In the genomic region with DNA sequence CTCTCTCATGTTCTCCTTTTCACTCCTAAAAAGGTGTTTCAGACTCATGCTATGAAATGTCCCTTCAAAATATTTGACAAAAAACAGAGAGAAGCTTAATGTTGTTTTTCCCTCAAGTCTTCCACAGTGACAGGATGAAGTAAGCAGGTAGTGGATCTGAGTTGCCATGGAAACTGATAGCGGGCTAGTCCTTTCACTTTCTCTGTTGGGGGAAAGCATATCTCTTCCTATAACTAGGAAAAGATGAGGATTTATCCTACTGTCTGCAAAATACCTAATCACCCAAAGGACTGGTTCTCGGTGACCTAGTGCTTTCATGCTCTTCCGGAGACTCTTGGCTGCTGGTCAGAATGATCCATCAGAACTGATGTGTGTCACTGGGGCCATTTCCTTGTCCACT, we compare ENCODE assay signal across 18 cellular contexts.
"Had no signal": no experiment of that assay in that cellular context is flagged by ENCODE, and none has a peak within 500 bp of the region (broad histone marks: within the 10 kb centered on the region; RNA-seq: fewer than 3 reads in every experiment).

No MANE protein-coding gene starts in this region.

- ATAC-seq: activated CD8-positive, alpha-beta T cell treated with anti-CD3 and anti-CD28 coated beads for 36 hours; activated T-cell treated with anti-CD3 and anti-CD28 coated beads, Interleukin-2, amount 50 U/mL, for 4 hours; heart left ventricle; natural killer cell had no signal

- H3K4me3 ChIP-seq: heart left ventricle had no signal

- H3K9me3 Mint-ChIP-seq: immature natural killer cell; natural killer cell; T-helper 1 cell treated with Interleukin-12 subunit alpha and Interleukin-12 subunit beta and Interleukin-4 antibody, amounts not matched to agents 30 μg/mL and 1 μg/mL, for 36 hours; type B pancreatic cell had no signal

- H3K27ac ChIP-seq: heart left ventricle had no signal

- H3K36me3 Mint-ChIP-seq: immature natural killer cell, natural killer cell, type B pancreatic cell had no signal

- DNase-seq: activated CD4-positive, alpha-beta T cell treated with anti-CD3 and anti-CD28 coated beads for 4 hours; activated CD8-positive, alpha-beta T cell treated with anti-CD3 and anti-CD28 coated beads for 36 hours; activated effector memory CD4-positive, alpha-beta T cell treated with Interleukin-2 at 50 U/mL for 16 hours; activated naive CD4-positive, alpha-beta T cell treated with anti-CD3 and anti-CD28 coated beads, Interleukin-2, amount 50 U/mL, for 16 hours; activated T-cell treated with anti-CD3 and anti-CD28 coated beads, Interleukin-2, amount 50 U/mL, for 4 hours; cortex of kidney; effector CD8-positive, alpha-beta T cell; heart left ventricle; immature natural killer cell; mesenchymal stem cell; natural killer cell; posterior cingulate gyrus; stimulated activated CD4-positive, alpha-beta T cell treated with anti-CD3 and anti-CD28 coated beads, Interleukin-4, amount 100 ng/mL, for 24 hours; stimulated activated naive CD4-positive, alpha-beta T cell; substantia nigra had no signal

- H3K4me1 ChIP-seq: heart left ventricle had no signal

- FAIRE-seq: frontal cortex had no signal

- H3K27me3 Mint-ChIP-seq: type B pancreatic cell had no signal

- H3K4me3 Mint-ChIP-seq: activated CD8-positive, alpha-beta T cell treated with anti-CD3 and anti-CD28 coated beads for 36 hours; activated T-cell treated with anti-CD3 and anti-CD28 coated beads, Interleukin-2, amount 50 U/mL, for 4 hours; immature natural killer cell; natural killer cell; T-helper 1 cell treated with Interleukin-12 subunit alpha and Interleukin-12 subunit beta and Interleukin-4 antibody, amounts not matched to agents 30 μg/mL and 1 μg/mL, for 36 hours; type B pancreatic cell had no signal

- H3K4me1 Mint-ChIP-seq: immature natural killer cell, natural killer cell had no signal

- H3K27ac Mint-ChIP-seq: activated CD8-positive, alpha-beta T cell treated with anti-CD3 and anti-CD28 coated beads for 36 hours; immature natural killer cell; natural killer cell; T-helper 1 cell treated with Interleukin-12 subunit alpha and Interleukin-12 subunit beta and Interleukin-4 antibody, amounts not matched to agents 30 μg/mL and 1 μg/mL, for 36 hours; type B pancreatic cell had no signal

- H3K36me3 ChIP-seq: heart left ventricle had no signal
